ENCODE assay signal across 11 cellular contexts in genomic region chrX:84907324-84907946, GRCh38.
DNase-seq lines count a peak whose midpoint lies in the region; ATAC-seq and TF ChIP-seq lines count a peak whose summit lies in the region.
"Had no signal": no experiment of that assay in that cellular context is flagged by ENCODE, and none has a peak within 500 bp of the region (broad histone marks: within the 10 kb centered on the region; RNA-seq: fewer than 3 reads in every experiment).

No MANE protein-coding gene starts in this region.

- CTCF ChIA-PET in SK-N-SH (lab: Yijun Ruan, JAX) = interaction anchor here (0.7 to 1.6 kb wide), 9 partner anchors 11 to 991 kb away, joined by 3 to 11 read pairs (median 3); no protein-coding TSS in a partner anchor
- CTCF ChIA-PET in WTC11 (lab: Charles Lee) = interaction anchor here (0.9 to 1.0 kb wide), 2 partner anchors 10 to 178 kb away, joined by 3 to 6 read pairs; no protein-coding TSS in a partner anchor

- no peak overlapping the region for H3K9ac ChIP-seq in SK-N-SH

- no peaks in the 10 kb centered on the region for H3K4me1 ChIP-seq in GM23338 (ENCODE audit: insufficient read depth)
- no peaks in the 10 kb centered on the region for H3K4me1 ChIP-seq in SK-N-SH (ENCODE audit: control insufficient read depth in 1 of 2, insufficient read depth in 2 of 2, low read depth in 1 of 2, low read length in 1 of 2)
- H3K4me1 ChIP-seq: vagina had no signal

- no peak overlapping the region for H3K27ac Mint-ChIP-seq in GM23338
- H3K27ac Mint-ChIP-seq in WTC11 = no peak overlapping the region; the same call in 1 of the 2 replicates

- H3K36me3 Mint-ChIP-seq in GM23338 (ENCODE audit: low read depth) (no peaks in the 10 kb centered on the region), WTC11 (no peaks in the 10 kb centered on the region)

- H2AFZ ChIP-seq in GM23338 (no peak overlapping the region), SK-N-SH (ENCODE audit: low read depth) (no peak overlapping the region)

- H3K9me3 Mint-ChIP-seq in GM23338 (no peaks in the 10 kb centered on the region), WTC11 (no peaks in the 10 kb centered on the region)

- H3K4me2 ChIP-seq in GM23338 (no peak overlapping the region), SK-N-SH (no peak overlapping the region)

- H3K27ac ChIP-seq in 22Rv1 = no peak overlapping the region
- H3K27ac ChIP-seq in GM23338 (ENCODE audit: low read depth) = no peak overlapping the region
- H3K27ac ChIP-seq in SK-N-SH (ENCODE audit: low read depth in 2 of 2, low read length in 1 of 2) = no peak overlapping the region
- H3K27ac ChIP-seq: vagina had no signal

- H3K4me1 Mint-ChIP-seq in GM23338 = no peaks in the 10 kb centered on the region
- H3K4me1 Mint-ChIP-seq in WTC11 = peaks cover 2% of the 10 kb centered on the region; the same call in 1 of the 2 replicates

- H3K4me3 Mint-ChIP-seq in GM23338 (no peak overlapping the region), WTC11 (no peak overlapping the region)

- H3K36me3 ChIP-seq in GM23338 (ENCODE audit: insufficient read depth) = no peaks in the 10 kb centered on the region
- no peaks in the 10 kb centered on the region for H3K36me3 ChIP-seq in SK-N-SH (replicated peaks in 1 of 2; ENCODE audit: control insufficient read depth in 1 of 2, insufficient read depth in 2 of 2, low read length in 1 of 2)
- H3K36me3 ChIP-seq: vagina had no signal

- DNase-seq in GM23338 (ENCODE audit: low spot score) = peak; percentile 42
- peak; percentile 1 for DNase-seq in SK-N-SH
- peak; percentile 25 for DNase-seq in iris pigment epithelial cell (ENCODE audit: low read depth)
- no peak for DNase-seq in NCI-H226
- no peak for DNase-seq in stimulated activated CD4-positive, alpha-beta T cell treated with anti-CD3 and anti-CD28 coated beads, Interleukin-4, amount 100 ng/mL, for 4 hours
- DNase-seq in WTC11 (ENCODE audit: low spot score) = no peak
- DNase-seq in NCI-H2196 (lab: John Stamatoyannopoulos, UW; ENCODE audit: unreplicated experiment) = no peak
- DNase-seq: activated gamma-delta T cell had no signal

- H3K27me3 Mint-ChIP-seq in GM23338 (ENCODE audit: insufficient read depth, low read depth, poor library complexity) = peaks cover 2% of the 10 kb centered on the region
- H3K27me3 Mint-ChIP-seq in WTC11 (ENCODE audit: low read depth) = no peaks in the 10 kb centered on the region

- H3K79me2 ChIP-seq in GM23338 (replicated peaks; ENCODE audit: insufficient read depth) (no peaks in the 10 kb centered on the region), SK-N-SH (ENCODE audit: insufficient read depth) (no peaks in the 10 kb centered on the region)

- no peak for TF ChIP-seq EP300 in SK-N-SH (IDR thresholded peaks at IDR 0.05; ENCODE audit: borderline replicate concordance in 1 of 2, low read depth in 1 of 2, low read length in 1 of 2)

- H3K27me3 ChIP-seq in GM23338 (ENCODE audit: insufficient read depth) (no peaks in the 10 kb centered on the region), SK-N-SH (ENCODE audit: insufficient read depth) (no peaks in the 10 kb centered on the region; the same call in 1 of the 2 replicates)
- H3K27me3 ChIP-seq: vagina had no signal

- no peaks in the 10 kb centered on the region for H3K9me2 ChIP-seq in GM23338 (ENCODE audit: insufficient read depth)
- H3K9me2 ChIP-seq in SK-N-SH = no peaks in the 10 kb centered on the region

- ATAC-seq in GM23338 (no peak), WTC11 (no peak)
- ATAC-seq: Right ventricle myocardium inferior had no signal

- H3F3A ChIP-seq in GM23338 (replicated peaks; ENCODE audit: low read depth) = no peaks in the 10 kb centered on the region
- H3F3A ChIP-seq in SK-N-SH (replicated peaks; ENCODE audit: insufficient read depth) = no peaks in the 10 kb centered on the region

- WGBS in SK-N-SH (ENCODE audit: low lambda C conversion rate) = 18% methylated on average over 5 of the region's 5 CpGs

- no peaks in the 10 kb centered on the region for H3K9me3 ChIP-seq in SK-N-SH
- H3K9me3 ChIP-seq: vagina had no signal

- H4K20me1 ChIP-seq in GM23338 (replicated peaks; ENCODE audit: insufficient read depth) (no peaks in the 10 kb centered on the region), SK-N-SH (ENCODE audit: insufficient read depth) (no peaks in the 10 kb centered on the region)

- TF ChIP-seq CTCF in 22Rv1 (IDR thresholded peaks at IDR 0.05) = peak; percentile 49
- TF ChIP-seq CTCF in GM23338 (conservative IDR thresholded peaks at IDR 0.05; ENCODE audit: low read depth in 2 of 2) = peak in 1 of 2 experiments; percentile 45; a peak in 3 of 4 replicates
- peak; percentile 60 for TF ChIP-seq CTCF in SK-N-SH (IDR thresholded peaks at IDR 0.05)
- no peak for TF ChIP-seq CTCF in WTC11 (IDR thresholded peaks at IDR 0.05)

- peak; percentile 54 for TF ChIP-seq RAD21 in SK-N-SH (IDR thresholded peaks at IDR 0.05; ENCODE audit: low read length)

- POLR2A ChIA-PET in SK-N-SH (lab: Yijun Ruan, JAX) (no interaction called here), WTC11 (lab: Charles Lee) (no interaction called here)

- H3K4me3 ChIP-seq in GM23338 (no peak overlapping the region), SK-N-SH (ENCODE audit: low read depth in 2 of 2, low read length in 1 of 2) (no peak overlapping the region)
- H3K4me3 ChIP-seq: vagina had no signal

TF ChIP-seq in GM23338, 12 proteins besides CTCF, POLR2A, EP300 and RAD21 (continues in another document):
- no peak for TF ChIP-seq JUNB (IDR thresholded peaks at IDR 0.05; ENCODE audit: unreplicated experiment)
- TF ChIP-seq POLR2AphosphoS5 (IDR thresholded peaks at IDR 0.05; ENCODE audit: low read depth) = no peak

TF ChIP-seq in SK-N-SH, 30 proteins besides CTCF, POLR2A, EP300 and RAD21 (continues in another document):
- TF ChIP-seq RFX5 (IDR thresholded peaks at IDR 0.05; ENCODE audit: low read length) (no peak), USF2 (IDR thresholded peaks at IDR 0.05; ENCODE audit: borderline replicate concordance, low read depth, low read length) (no peak), NRF1 (IDR thresholded peaks at IDR 0.05; ENCODE audit: low read depth, low read length) (no peak), MAX (IDR thresholded peaks at IDR 0.05; ENCODE audit: low read depth) (no peak), FOXM1 (IDR thresholded peaks at IDR 0.05; ENCODE audit: low read depth) (no peak), RCOR1 (IDR thresholded peaks at IDR 0.05; ENCODE audit: low read length) (no peak), ELF1 (IDR thresholded peaks at IDR 0.05) (no peak), MEF2A (IDR thresholded peaks at IDR 0.05; ENCODE audit: borderline replicate concordance, low read depth) (no peak), RXRA (IDR thresholded peaks at IDR 0.05; ENCODE audit: borderline replicate concordance, low read depth) (no peak)
- TF ChIP-seq, protein P1, sequence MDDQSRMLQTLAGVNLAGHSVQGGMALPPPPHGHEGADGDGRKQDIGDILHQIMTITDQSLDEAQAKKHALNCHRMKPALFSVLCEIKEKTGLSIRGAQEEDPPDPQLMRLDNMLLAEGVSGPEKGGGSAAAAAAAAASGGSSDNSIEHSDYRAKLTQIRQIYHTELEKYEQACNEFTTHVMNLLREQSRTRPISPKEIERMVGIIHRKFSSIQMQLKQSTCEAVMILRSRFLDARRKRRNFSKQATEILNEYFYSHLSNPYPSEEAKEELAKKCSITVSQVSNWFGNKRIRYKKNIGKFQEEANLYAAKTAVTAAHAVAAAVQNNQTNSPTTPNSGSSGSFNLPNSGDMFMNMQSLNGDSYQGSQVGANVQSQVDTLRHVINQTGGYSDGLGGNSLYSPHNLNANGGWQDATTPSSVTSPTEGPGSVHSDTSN (IDR thresholded peaks at IDR 0.05) = no peak

TF ChIP-seq in WTC11, 78 proteins besides CTCF, POLR2A, EP300 and RAD21 (continues in another document):
- TF ChIP-seq, protein P2, sequence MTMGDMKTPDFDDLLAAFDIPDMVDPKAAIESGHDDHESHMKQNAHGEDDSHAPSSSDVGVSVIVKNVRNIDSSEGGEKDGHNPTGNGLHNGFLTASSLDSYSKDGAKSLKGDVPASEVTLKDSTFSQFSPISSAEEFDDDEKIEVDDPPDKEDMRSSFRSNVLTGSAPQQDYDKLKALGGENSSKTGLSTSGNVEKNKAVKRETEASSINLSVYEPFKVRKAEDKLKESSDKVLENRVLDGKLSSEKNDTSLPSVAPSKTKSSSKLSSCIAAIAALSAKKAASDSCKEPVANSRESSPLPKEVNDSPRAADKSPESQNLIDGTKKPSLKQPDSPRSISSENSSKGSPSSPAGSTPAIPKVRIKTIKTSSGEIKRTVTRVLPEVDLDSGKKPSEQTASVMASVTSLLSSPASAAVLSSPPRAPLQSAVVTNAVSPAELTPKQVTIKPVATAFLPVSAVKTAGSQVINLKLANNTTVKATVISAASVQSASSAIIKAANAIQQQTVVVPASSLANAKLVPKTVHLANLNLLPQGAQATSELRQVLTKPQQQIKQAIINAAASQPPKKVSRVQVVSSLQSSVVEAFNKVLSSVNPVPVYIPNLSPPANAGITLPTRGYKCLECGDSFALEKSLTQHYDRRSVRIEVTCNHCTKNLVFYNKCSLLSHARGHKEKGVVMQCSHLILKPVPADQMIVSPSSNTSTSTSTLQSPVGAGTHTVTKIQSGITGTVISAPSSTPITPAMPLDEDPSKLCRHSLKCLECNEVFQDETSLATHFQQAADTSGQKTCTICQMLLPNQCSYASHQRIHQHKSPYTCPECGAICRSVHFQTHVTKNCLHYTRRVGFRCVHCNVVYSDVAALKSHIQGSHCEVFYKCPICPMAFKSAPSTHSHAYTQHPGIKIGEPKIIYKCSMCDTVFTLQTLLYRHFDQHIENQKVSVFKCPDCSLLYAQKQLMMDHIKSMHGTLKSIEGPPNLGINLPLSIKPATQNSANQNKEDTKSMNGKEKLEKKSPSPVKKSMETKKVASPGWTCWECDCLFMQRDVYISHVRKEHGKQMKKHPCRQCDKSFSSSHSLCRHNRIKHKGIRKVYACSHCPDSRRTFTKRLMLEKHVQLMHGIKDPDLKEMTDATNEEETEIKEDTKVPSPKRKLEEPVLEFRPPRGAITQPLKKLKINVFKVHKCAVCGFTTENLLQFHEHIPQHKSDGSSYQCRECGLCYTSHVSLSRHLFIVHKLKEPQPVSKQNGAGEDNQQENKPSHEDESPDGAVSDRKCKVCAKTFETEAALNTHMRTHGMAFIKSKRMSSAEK (CRISPR knock-in tag; IDR thresholded peaks at IDR 0.05; ENCODE audit: borderline replicate concordance) = no peak
- TF ChIP-seq RELA (CRISPR knock-in tag; IDR thresholded peaks at IDR 0.05; ENCODE audit: borderline replicate concordance) = no peak
- no peak for TF ChIP-seq TEAD1 (CRISPR knock-in tag; IDR thresholded peaks at IDR 0.05)
- TF ChIP-seq, protein P3, sequence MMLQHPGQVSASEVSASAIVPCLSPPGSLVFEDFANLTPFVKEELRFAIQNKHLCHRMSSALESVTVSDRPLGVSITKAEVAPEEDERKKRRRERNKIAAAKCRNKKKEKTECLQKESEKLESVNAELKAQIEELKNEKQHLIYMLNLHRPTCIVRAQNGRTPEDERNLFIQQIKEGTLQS (CRISPR knock-in tag; conservative IDR thresholded peaks at IDR 0.05) = no peak
- TF ChIP-seq CBFB (CRISPR knock-in tag; IDR thresholded peaks at IDR 0.05; ENCODE audit: low read depth) = no peak
- TF ChIP-seq TP53 (CRISPR knock-in tag; IDR thresholded peaks at IDR 0.05) = no peak
- no peak for TF ChIP-seq IRF2 (CRISPR knock-in tag; IDR thresholded peaks at IDR 0.05; ENCODE audit: borderline replicate concordance, low read depth)
- no peak for TF ChIP-seq SP1 (CRISPR knock-in tag; conservative IDR thresholded peaks at IDR 0.05)
- TF ChIP-seq ZNF219 (CRISPR knock-in tag; IDR thresholded peaks at IDR 0.05; ENCODE audit: borderline replicate concordance) = no peak

Comparison
In these comparisons a context has a peak if more than half of its experiments do, and no peak if none do; other contexts are left out.
1. DNase-seq: peak in GM23338 (single experiment), SK-N-SH (single experiment) and iris pigment epithelial cell (single experiment); none in NCI-H226 (single experiment), stimulated activated CD4-positive, alpha-beta T cell treated with anti-CD3 and anti-CD28 coated beads, Interleukin-4, amount 100 ng/mL, for 4 hours (0 of 2), WTC11 (single experiment) and NCI-H2196 (single experiment).